In the genomic region with DNA sequence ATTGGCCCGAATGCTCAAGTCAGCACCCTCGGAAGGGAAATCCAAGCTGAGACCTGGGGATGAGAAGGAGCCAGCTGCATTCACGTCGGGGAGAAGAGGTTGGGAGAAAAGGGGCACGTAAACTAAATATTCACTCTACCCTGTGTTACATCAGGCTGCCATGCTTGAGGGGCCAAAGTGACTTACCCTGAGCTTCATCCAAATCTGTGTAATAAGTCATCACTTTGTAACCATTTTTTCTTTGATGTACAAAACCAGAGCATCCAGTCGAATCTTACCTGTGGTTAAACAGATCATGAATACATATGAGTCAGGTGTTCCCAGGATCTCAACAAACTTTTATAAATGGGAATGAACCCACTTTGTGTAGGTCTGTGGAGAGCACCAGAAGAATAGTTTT, we compare ENCODE assay signal across 27 cellular contexts.
"Had no signal": no experiment of that assay in that cellular context is flagged by ENCODE, and none has a peak within 500 bp of the region (broad histone marks: within the 10 kb centered on the region; RNA-seq: fewer than 3 reads in every experiment).

No MANE protein-coding gene starts in this region.

- H3K36me3 Mint-ChIP-seq: immature natural killer cell; memory B cell; natural killer cell treated with Interleukin-12 subunit alpha and Interleukin-12 subunit beta and Interleukin-15 and Interleukin-18, amount 100 ng/mL, for 72 hours; stimulated activated naive B cell treated with anti-CD40 and anti-IgM and Interleukin-4, amounts not matched to agents 10 μg/mL and 1 μg/mL and 100 μg/mL, for 72 hours; type B pancreatic cell had no signal

- H3K9me3 ChIP-seq: left ventricle myocardium inferior, mucosa of descending colon, ovary, tibial nerve, uterus had no signal

- ATAC-seq: mucosa of descending colon; naive thymus-derived CD4-positive, alpha-beta T cell; natural killer cell treated with Interleukin-12 subunit alpha and Interleukin-12 subunit beta and Interleukin-15 and Interleukin-18, amount 100 ng/mL, for 72 hours; right cardiac atrium; sciatic nerve; stimulated activated naive B cell treated with anti-CD40 and anti-IgM and Interleukin-4, amounts not matched to agents 10 μg/mL and 1 μg/mL and 100 μg/mL, for 72 hours had no signal

- DNase-seq: hypothalamus; immature natural killer cell; kidney; left ventricle myocardium inferior; midbrain; mucosa of descending colon; naive thymus-derived CD4-positive, alpha-beta T cell; ovary; retina; right cardiac atrium; stimulated activated CD4-positive, alpha-beta T cell treated with anti-CD3 and anti-CD28 coated beads, Interleukin-12 subunit alpha, Interleukin-12 subunit beta, amount 100 ng/mL, for 4 hours; stimulated activated CD4-positive, alpha-beta T cell treated with anti-CD3 and anti-CD28 coated beads, Interleukin-15, amount 100 ng/mL, for 24 hours; stimulated activated CD4-positive, alpha-beta T cell treated with anti-CD3 and anti-CD28 coated beads, Interleukin-2, amount 100 ng/mL, for 24 hours; stimulated activated CD4-positive, alpha-beta T cell treated with anti-CD3 and anti-CD28 coated beads, Interleukin-4, amount 100 ng/mL, for 1 hour; stimulated activated naive B cell treated with anti-CD40 and anti-IgM and Interleukin-4, amounts not matched to agents 10 μg/mL and 1 μg/mL and 100 μg/mL, for 72 hours; substantia nigra; uterus had no signal

- H3K4me3 Mint-ChIP-seq: immature natural killer cell; memory B cell; naive thymus-derived CD4-positive, alpha-beta T cell; natural killer cell treated with Interleukin-12 subunit alpha and Interleukin-12 subunit beta and Interleukin-15 and Interleukin-18, amount 100 ng/mL, for 72 hours; stimulated activated naive B cell treated with anti-CD40 and anti-IgM and Interleukin-4, amounts not matched to agents 10 μg/mL and 1 μg/mL and 100 μg/mL, for 72 hours; stimulated activated naive CD8-positive, alpha-beta T cell treated with anti-CD3 and anti-CD28 coated beads, Interleukin-15, Interleukin-2, amounts not matched to agents 100 ng/mL and 50 ng/mL, for 24 hours; type B pancreatic cell had no signal

- H3K27ac Mint-ChIP-seq: immature natural killer cell; memory B cell; naive thymus-derived CD4-positive, alpha-beta T cell; natural killer cell treated with Interleukin-12 subunit alpha and Interleukin-12 subunit beta and Interleukin-15 and Interleukin-18, amount 100 ng/mL, for 72 hours; progenitor cell of endocrine pancreas; stimulated activated naive B cell treated with anti-CD40 and anti-IgM and Interleukin-4, amounts not matched to agents 10 μg/mL and 1 μg/mL and 100 μg/mL, for 72 hours; stimulated activated naive CD8-positive, alpha-beta T cell treated with anti-CD3 and anti-CD28 coated beads, Interleukin-15, Interleukin-2, amounts not matched to agents 100 ng/mL and 50 ng/mL, for 24 hours; type B pancreatic cell had no signal

- H3K27me3 ChIP-seq: ovary, tibial nerve, uterus had no signal

- H3K9me3 Mint-ChIP-seq: memory B cell; naive thymus-derived CD4-positive, alpha-beta T cell; natural killer cell treated with Interleukin-12 subunit alpha and Interleukin-12 subunit beta and Interleukin-15 and Interleukin-18, amount 100 ng/mL, for 72 hours; stimulated activated naive B cell treated with anti-CD40 and anti-IgM and Interleukin-4, amounts not matched to agents 10 μg/mL and 1 μg/mL and 100 μg/mL, for 72 hours; stimulated activated naive CD8-positive, alpha-beta T cell treated with anti-CD3 and anti-CD28 coated beads, Interleukin-15, Interleukin-2, amounts not matched to agents 100 ng/mL and 50 ng/mL, for 24 hours; type B pancreatic cell had no signal

- H3K36me3 ChIP-seq: left ventricle myocardium inferior, ovary, tibial nerve, uterus had no signal

- H3K4me1 ChIP-seq: left ventricle myocardium inferior, tibial nerve, uterus had no signal

- FAIRE-seq: islet of Langerhans, kidney had no signal

- H3K4me3 ChIP-seq: left ventricle myocardium inferior, lung, mucosa of descending colon, ovary, skin epidermis, tibial nerve, uterus had no signal

- H3K27ac ChIP-seq: left ventricle myocardium inferior, ovary, skin epidermis, tibial nerve, uterus had no signal

- H3K4me1 Mint-ChIP-seq: immature natural killer cell; memory B cell; naive thymus-derived CD4-positive, alpha-beta T cell; stimulated activated naive B cell treated with anti-CD40 and anti-IgM and Interleukin-4, amounts not matched to agents 10 μg/mL and 1 μg/mL and 100 μg/mL, for 72 hours had no signal
